In the genomic region with DNA sequence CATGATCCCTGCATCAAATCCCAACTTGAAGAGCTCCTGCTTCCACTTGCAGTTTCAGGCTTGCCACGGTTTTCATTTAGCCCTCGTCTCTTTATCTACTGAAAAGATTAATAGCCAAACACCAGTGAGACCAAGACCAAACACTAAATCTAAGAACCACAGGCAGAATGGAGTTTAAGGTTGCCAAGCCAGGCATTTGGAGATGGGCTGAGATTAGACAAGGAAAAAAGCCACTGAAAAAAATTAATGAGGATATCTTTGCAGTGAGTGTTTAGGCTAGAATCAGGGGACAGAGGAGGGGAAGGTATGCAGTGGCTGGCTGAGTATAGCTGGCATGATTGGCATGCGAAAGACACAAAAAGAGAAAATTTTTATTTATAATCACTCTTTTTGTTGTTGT, we compare ENCODE assay signal across 1 cellular context.
TF ChIP-seq lines count a peak whose summit lies in the region.

No MANE protein-coding gene starts in this region.

TF ChIP-seq in IMR-90, 13 proteins besides CTCF, POLR2A, EP300 and RAD21 (continued from another document):
- TF ChIP-seq, protein P1, sequence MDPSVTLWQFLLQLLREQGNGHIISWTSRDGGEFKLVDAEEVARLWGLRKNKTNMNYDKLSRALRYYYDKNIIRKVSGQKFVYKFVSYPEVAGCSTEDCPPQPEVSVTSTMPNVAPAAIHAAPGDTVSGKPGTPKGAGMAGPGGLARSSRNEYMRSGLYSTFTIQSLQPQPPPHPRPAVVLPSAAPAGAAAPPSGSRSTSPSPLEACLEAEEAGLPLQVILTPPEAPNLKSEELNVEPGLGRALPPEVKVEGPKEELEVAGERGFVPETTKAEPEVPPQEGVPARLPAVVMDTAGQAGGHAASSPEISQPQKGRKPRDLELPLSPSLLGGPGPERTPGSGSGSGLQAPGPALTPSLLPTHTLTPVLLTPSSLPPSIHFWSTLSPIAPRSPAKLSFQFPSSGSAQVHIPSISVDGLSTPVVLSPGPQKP (IDR thresholded peaks at IDR 0.05; ENCODE audit: borderline replicate concordance, low read depth, low read length) = no peak
- TF ChIP-seq BHLHE40 (IDR thresholded peaks at IDR 0.05; ENCODE audit: low read depth, low read length) (no peak), SMC3 (IDR thresholded peaks at IDR 0.05; ENCODE audit: low read depth, low read length) (no peak), MAZ (IDR thresholded peaks at IDR 0.05; ENCODE audit: borderline replicate concordance, low read depth, low read length) (no peak), MAFK (IDR thresholded peaks at IDR 0.05; ENCODE audit: low read depth, low read length) (no peak), FOS (IDR thresholded peaks at IDR 0.05; ENCODE audit: low read depth, low read length) (no peak), MXI1 (IDR thresholded peaks at IDR 0.05; ENCODE audit: borderline replicate concordance, low read depth, low read length) (no peak), RFX5 (IDR thresholded peaks at IDR 0.05; ENCODE audit: low read depth, low read length) (no peak)
- TF ChIP-seq, protein P2, sequence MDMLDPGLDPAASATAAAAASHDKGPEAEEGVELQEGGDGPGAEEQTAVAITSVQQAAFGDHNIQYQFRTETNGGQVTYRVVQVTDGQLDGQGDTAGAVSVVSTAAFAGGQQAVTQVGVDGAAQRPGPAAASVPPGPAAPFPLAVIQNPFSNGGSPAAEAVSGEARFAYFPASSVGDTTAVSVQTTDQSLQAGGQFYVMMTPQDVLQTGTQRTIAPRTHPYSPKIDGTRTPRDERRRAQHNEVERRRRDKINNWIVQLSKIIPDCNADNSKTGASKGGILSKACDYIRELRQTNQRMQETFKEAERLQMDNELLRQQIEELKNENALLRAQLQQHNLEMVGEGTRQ (IDR thresholded peaks at IDR 0.05; ENCODE audit: low read depth, low read length) = no peak
TF ChIP-seq in IMR-90: peak in this region for 0.
